38 cellular contexts compared by ENCODE assay signal in genomic region chr13:61485128-61485765, GRCh38.
"Had no signal": no experiment of that assay in that cellular context is flagged by ENCODE, and none has a peak within 500 bp of the region (broad histone marks: within the 10 kb centered on the region; RNA-seq: fewer than 3 reads in every experiment).

No MANE protein-coding gene starts in this region.

- DNase-seq: activated effector memory CD4-positive, alpha-beta T cell treated with anti-CD3 and anti-CD28 coated beads, Interleukin-2, amount 50 U/mL, for 16 hours; activated effector memory CD4-positive, alpha-beta T cell treated with Interleukin-2 at 50 U/mL for 16 hours; activated gamma-delta T cell; activated gamma-delta T cell treated with Interleukin-2 at 50 U/mL for 16 hours; activated naive CD4-positive, alpha-beta T cell; activated naive CD4-positive, alpha-beta T cell treated with anti-CD3 and anti-CD28 coated beads for 36 hours; activated naive CD4-positive, alpha-beta T cell treated with anti-CD3 and anti-CD28 coated beads, Interleukin-2, amount 10 ng/mL, durations not matched to agents 7 days and 5 days; activated naive CD4-positive, alpha-beta T cell treated with anti-CD3 and anti-CD28 coated beads, Interleukin-2, amount 50 U/mL, for 16 hours; activated naive CD4-positive, alpha-beta T cell treated with Interleukin-2 at 50 U/mL for 16 hours; activated naive CD8-positive, alpha-beta T cell treated with anti-CD3 and anti-CD28 coated beads for 36 hours; activated naive CD8-positive, alpha-beta T cell treated with anti-CD3 and anti-CD28 coated beads, Interleukin-2, amount 10 ng/mL, durations not matched to agents 7 days and 5 days; activated naive CD8-positive, alpha-beta T cell treated with anti-CD3 and anti-CD28 coated beads, Interleukin-2, amount 50 U/mL, for 24 hours; activated T-cell treated with anti-CD3 and anti-CD28 coated beads, Interleukin-2, amount 50 U/mL, for 4 hours; activated T-cell treated with anti-CD3 and anti-CD28 coated beads, Interleukin-2, amount 50 U/mL, for 48 hours; activated T-cell treated with anti-CD3 and anti-CD28 coated beads, Interleukin-2, amount 50 U/mL, for 72 hours; adrenal gland; amniotic stem cell; amygdala; anterior cingulate cortex; aorta; body of pancreas; brain microvascular endothelial cell; caudate nucleus; central memory CD4-positive, alpha-beta T cell; cerebellar nuclear complex had no signal

- ATAC-seq: activated naive CD4-positive, alpha-beta T cell treated with anti-CD3 and anti-CD28 coated beads, Interleukin-2, amount 50 U/mL, for 72 hours; activated naive CD8-positive, alpha-beta T cell treated with anti-CD3 and anti-CD28 coated beads, Interleukin-2, amount 50 U/mL, for 24 hours; activated T-cell treated with anti-CD3 and anti-CD28 coated beads, Interleukin-2, amount 50 U/mL, for 4 hours; activated T-cell treated with anti-CD3 and anti-CD28 coated beads, Interleukin-2, amount 50 U/mL, for 72 hours; activated T-helper 17 cell treated with anti-CD3 and anti-CD28 coated beads, Interleukin-2, amount 50 U/mL, for 72 hours; body of pancreas had no signal

- H3K27me3 ChIP-seq: adrenal gland, ascending aorta, body of pancreas, brain microvascular endothelial cell, breast epithelium, cardiac muscle cell had no signal

- H3K27ac ChIP-seq: adrenal gland, ascending aorta, body of pancreas, brain microvascular endothelial cell, breast epithelium, cardiac muscle cell had no signal

- H3K4me1 Mint-ChIP-seq: activated naive CD4-positive, alpha-beta T cell treated with anti-CD3 and anti-CD28 coated beads, Interleukin-2, amount 10 ng/mL, durations not matched to agents 7 days and 5 days; activated naive CD4-positive, alpha-beta T cell treated with anti-CD3 and anti-CD28 coated beads, Interleukin-2, amount 50 U/mL, for 24 hours; activated naive CD8-positive, alpha-beta T cell treated with anti-CD3 and anti-CD28 coated beads for 36 hours; activated naive CD8-positive, alpha-beta T cell treated with anti-CD3 and anti-CD28 coated beads, Interleukin-2, amount 10 ng/mL, durations not matched to agents 7 days and 5 days; activated naive CD8-positive, alpha-beta T cell treated with anti-CD3 and anti-CD28 coated beads, Interleukin-2, amount 50 U/mL, for 24 hours; activated T-helper 17 cell treated with anti-CD3 and anti-CD28 coated beads, Interleukin-2, amount 50 U/mL, for 72 hours; brain; central memory CD8-positive, alpha-beta T cell had no signal

- H3K4me3 ChIP-seq: adrenal gland, ascending aorta, body of pancreas, breast epithelium, cardiac muscle cell had no signal

- H3K27ac Mint-ChIP-seq: activated naive CD4-positive, alpha-beta T cell treated with anti-CD3 and anti-CD28 coated beads for 36 hours; activated naive CD4-positive, alpha-beta T cell treated with anti-CD3 and anti-CD28 coated beads, Interleukin-2, amount 10 ng/mL, durations not matched to agents 7 days and 5 days; activated naive CD4-positive, alpha-beta T cell treated with anti-CD3 and anti-CD28 coated beads, Interleukin-2, amount 50 U/mL, for 24 hours; activated naive CD4-positive, alpha-beta T cell treated with anti-CD3 and anti-CD28 coated beads, Interleukin-2, amount 50 U/mL, for 72 hours; activated naive CD8-positive, alpha-beta T cell; activated naive CD8-positive, alpha-beta T cell treated with anti-CD3 and anti-CD28 coated beads for 36 hours; activated naive CD8-positive, alpha-beta T cell treated with anti-CD3 and anti-CD28 coated beads, Interleukin-2, amount 10 ng/mL, durations not matched to agents 7 days and 5 days; activated naive CD8-positive, alpha-beta T cell treated with anti-CD3 and anti-CD28 coated beads, Interleukin-2, amount 50 U/mL, for 24 hours; activated T-cell treated with anti-CD3 and anti-CD28 coated beads, Interleukin-2, amount 50 U/mL, for 72 hours; activated T-helper 1 cell treated with anti-CD3 and anti-CD28 coated beads, Interleukin-12 subunit alpha, Interleukin-12 subunit beta, Interleukin-2, Interleukin-4 antibody, amounts not matched to agents 30 ng/mL and 10 ng/mL and 1 ng/mL, durations not matched to agents 14 hours and 24 hours and 36 hours; activated T-helper 17 cell treated with anti-CD3 and anti-CD28 coated beads, Interleukin-2, amount 50 U/mL, for 72 hours; activated T-helper 2 cell treated with anti-CD3 and anti-CD28 coated beads, Interferon-gamma antibody, Interleukin-2, Interleukin-4, amounts not matched to agents 10 μg/mL and 5 μg/mL and 100 μg/mL, durations not matched to agents 14 hours and 24 hours and 36 hours; brain had no signal

- H3K36me3 ChIP-seq: adrenal gland, ascending aorta, brain microvascular endothelial cell, breast epithelium, cardiac muscle cell had no signal

- FAIRE-seq: astrocyte, colon had no signal

- H3K36me3 Mint-ChIP-seq: activated naive CD4-positive, alpha-beta T cell treated with anti-CD3 and anti-CD28 coated beads, Interleukin-2, amount 10 ng/mL, durations not matched to agents 7 days and 5 days; activated naive CD4-positive, alpha-beta T cell treated with anti-CD3 and anti-CD28 coated beads, Interleukin-2, amount 50 U/mL, for 24 hours; activated naive CD8-positive, alpha-beta T cell; activated naive CD8-positive, alpha-beta T cell treated with anti-CD3 and anti-CD28 coated beads for 36 hours; activated naive CD8-positive, alpha-beta T cell treated with anti-CD3 and anti-CD28 coated beads, Interleukin-2, amount 10 ng/mL, durations not matched to agents 7 days and 5 days; brain had no signal

- H3K9me3 ChIP-seq: adrenal gland, ascending aorta, body of pancreas had no signal

- H3K4me1 ChIP-seq: adrenal gland, ascending aorta, body of pancreas, breast epithelium had no signal

- H3K4me3 Mint-ChIP-seq: activated naive CD4-positive, alpha-beta T cell treated with anti-CD3 and anti-CD28 coated beads for 36 hours; activated naive CD4-positive, alpha-beta T cell treated with anti-CD3 and anti-CD28 coated beads, Interleukin-2, amount 10 ng/mL, durations not matched to agents 7 days and 5 days; activated naive CD4-positive, alpha-beta T cell treated with anti-CD3 and anti-CD28 coated beads, Interleukin-2, amount 50 U/mL, for 24 hours; activated naive CD8-positive, alpha-beta T cell; activated naive CD8-positive, alpha-beta T cell treated with anti-CD3 and anti-CD28 coated beads for 36 hours; activated naive CD8-positive, alpha-beta T cell treated with anti-CD3 and anti-CD28 coated beads, Interleukin-2, amount 10 ng/mL, durations not matched to agents 7 days and 5 days; activated naive CD8-positive, alpha-beta T cell treated with anti-CD3 and anti-CD28 coated beads, Interleukin-2, amount 50 U/mL, for 24 hours; activated T-cell treated with anti-CD3 and anti-CD28 coated beads, Interleukin-2, amount 50 U/mL, for 4 hours; activated T-cell treated with anti-CD3 and anti-CD28 coated beads, Interleukin-2, amount 50 U/mL, for 72 hours; activated T-helper 1 cell treated with anti-CD3 and anti-CD28 coated beads, Interleukin-12 subunit alpha, Interleukin-12 subunit beta, Interleukin-2, Interleukin-4 antibody, amounts not matched to agents 30 ng/mL and 10 ng/mL and 1 ng/mL, durations not matched to agents 14 hours and 24 hours and 36 hours; activated T-helper 17 cell treated with anti-CD3 and anti-CD28 coated beads, Interleukin-2, amount 50 U/mL, for 72 hours; brain; central memory CD8-positive, alpha-beta T cell had no signal

- H3K9me3 Mint-ChIP-seq: activated naive CD8-positive, alpha-beta T cell treated with anti-CD3 and anti-CD28 coated beads, Interleukin-2, amount 10 ng/mL, durations not matched to agents 7 days and 5 days; activated naive CD8-positive, alpha-beta T cell treated with anti-CD3 and anti-CD28 coated beads, Interleukin-2, amount 50 U/mL, for 24 hours; brain had no signal

- H3K27me3 Mint-ChIP-seq: activated naive CD4-positive, alpha-beta T cell treated with anti-CD3 and anti-CD28 coated beads, Interleukin-2, amount 10 ng/mL, durations not matched to agents 7 days and 5 days; activated naive CD4-positive, alpha-beta T cell treated with anti-CD3 and anti-CD28 coated beads, Interleukin-2, amount 50 U/mL, for 24 hours; activated naive CD8-positive, alpha-beta T cell; activated naive CD8-positive, alpha-beta T cell treated with anti-CD3 and anti-CD28 coated beads for 36 hours; activated naive CD8-positive, alpha-beta T cell treated with anti-CD3 and anti-CD28 coated beads, Interleukin-2, amount 10 ng/mL, durations not matched to agents 7 days and 5 days; activated naive CD8-positive, alpha-beta T cell treated with anti-CD3 and anti-CD28 coated beads, Interleukin-2, amount 50 U/mL, for 24 hours; activated T-helper 17 cell treated with anti-CD3 and anti-CD28 coated beads, Interleukin-2, amount 50 U/mL, for 72 hours; brain; central memory CD8-positive, alpha-beta T cell had no signal
